In genomic region chr1:156717411-156717810, GRCh38 we compare ENCODE assay signal across 19 cellular contexts. TPM values are rescaled to one million over a fixed set of nuclear protein-coding genes. Genes with fewer than 3 reads are reported as not detected.
DNase-seq lines count a peak whose midpoint lies in the region; ATAC-seq and TF ChIP-seq lines count a peak whose summit lies in the region.
"Had no signal": no experiment of that assay in that cellular context is flagged by ENCODE, and none has a peak within 500 bp of the region (broad histone marks: within the 10 kb centered on the region; RNA-seq: fewer than 3 reads in every experiment).

No MANE protein-coding gene starts in this region.

- H3K4me1 Mint-ChIP-seq in GM23338 (peaks cover 12% of the 10 kb centered on the region), neural crest cell (peaks cover 17% of the 10 kb centered on the region)
- peaks cover 6% of the 10 kb centered on the region for H3K4me1 Mint-ChIP-seq in activated T-helper 1 cell treated with anti-CD3 and anti-CD28 coated beads, Interleukin-12 subunit alpha, Interleukin-12 subunit beta, Interleukin-2, Interleukin-4 antibody, amounts not matched to agents 30 ng/mL and 10 ng/mL and 1 ng/mL, durations not matched to agents 14 hours and 24 hours and 36 hours (ENCODE audit: low read depth)
- H3K4me1 Mint-ChIP-seq: CD14-positive monocyte had no signal

- H3K27me3 ChIP-seq in SK-N-SH (ENCODE audit: insufficient read depth) (no peaks in the 10 kb centered on the region), GM23338 (ENCODE audit: insufficient read depth) (no peaks in the 10 kb centered on the region)

- WGBS in SK-N-SH (ENCODE audit: low lambda C conversion rate) = 93% methylated on average over 4 of the region's 4 CpGs

- no peak overlapping the region for H3K4me2 ChIP-seq in SK-N-SH
- H3K4me2 ChIP-seq in GM23338 = no peak overlapping the region

- no peaks in the 10 kb centered on the region for H3K9me3 ChIP-seq in SK-N-SH

- CTCF ChIA-PET in SK-N-SH (lab: Yijun Ruan, JAX) = interaction anchor here (1.0 to 45.5 kb wide), 3 partner anchors 2 to 216 kb away, joined by 5 to 2702 read pairs (median 2702); partner anchors contain the start of genes CRABP2, ISG20L2, METTL25B and NES

- H3K27ac Mint-ChIP-seq in GM23338 = no peak overlapping the region
- H3K27ac Mint-ChIP-seq in neural crest cell (ENCODE audit: unreplicated experiment) = no peak overlapping the region
- H3K27ac Mint-ChIP-seq in activated T-helper 1 cell treated with anti-CD3 and anti-CD28 coated beads, Interleukin-12 subunit alpha, Interleukin-12 subunit beta, Interleukin-2, Interleukin-4 antibody, amounts not matched to agents 30 ng/mL and 10 ng/mL and 1 ng/mL, durations not matched to agents 14 hours and 24 hours and 36 hours = no peak overlapping the region
- H3K27ac Mint-ChIP-seq: CD14-positive monocyte, IgD-negative memory B cell, T-cell had no signal

- H3K9ac ChIP-seq in SK-N-SH = no peak overlapping the region
- H3K9ac ChIP-seq: GM23248 had no signal

- H3K9me3 Mint-ChIP-seq in GM23338 (no peaks in the 10 kb centered on the region; the same call in 2 of the 3 replicates), neural crest cell (no peaks in the 10 kb centered on the region)
- no peaks in the 10 kb centered on the region for H3K9me3 Mint-ChIP-seq in activated T-helper 1 cell treated with anti-CD3 and anti-CD28 coated beads, Interleukin-12 subunit alpha, Interleukin-12 subunit beta, Interleukin-2, Interleukin-4 antibody, amounts not matched to agents 30 ng/mL and 10 ng/mL and 1 ng/mL, durations not matched to agents 14 hours and 24 hours and 36 hours
- H3K9me3 Mint-ChIP-seq: CD14-positive monocyte, IgD-negative memory B cell, T-cell had no signal

- H3K36me3 ChIP-seq in SK-N-SH (replicated peaks in 1 of 2; ENCODE audit: control insufficient read depth in 1 of 2, insufficient read depth in 2 of 2, low read length in 1 of 2) (peaks cover 15 to 16% of the 10 kb centered on the region in 2 experiments), GM23338 (ENCODE audit: insufficient read depth) (peaks cover 4% of the 10 kb centered on the region; the same call in 1 of the 2 replicates)

- TF ChIP-seq CTCF in SK-N-SH (IDR thresholded peaks at IDR 0.05) (no peak), GM23338 (conservative IDR thresholded peaks at IDR 0.05; ENCODE audit: low read depth in 2 of 2) (no peak), neural crest cell (conservative IDR thresholded peaks at IDR 0.05) (no peak)

- H3K9me2 ChIP-seq in SK-N-SH (no peaks in the 10 kb centered on the region), GM23338 (ENCODE audit: insufficient read depth) (no peaks in the 10 kb centered on the region)

- ATAC-seq in SK-N-SH treated with all-trans-retinoic acid at 6 μM for 48 hours (peak; percentile 8; the same call in 1 of the 3 replicates), GM23338 (peak; percentile 34), HG03175 (IDR thresholded peaks at IDR 0.05; ENCODE audit: unreplicated experiment) (no peak)
- ATAC-seq: HCT116, T-cell had no signal

- H3F3A ChIP-seq in SK-N-SH (replicated peaks; ENCODE audit: insufficient read depth) (peaks cover 14% of the 10 kb centered on the region), GM23338 (replicated peaks; ENCODE audit: low read depth) (0 out of 2 replicates have a peak, but pooled peaks cover 5% of the 10 kb centered on the region)

- no peak for TF ChIP-seq RAD21 in SK-N-SH (IDR thresholded peaks at IDR 0.05; ENCODE audit: low read length)

- H3K4me3 ChIP-seq in SK-N-SH (ENCODE audit: low read depth in 2 of 2, low read length in 1 of 2) (no peak overlapping the region), GM23338 (no peak overlapping the region)
- H3K4me3 ChIP-seq: GM23248 had no signal

- H3K79me2 ChIP-seq in SK-N-SH (ENCODE audit: insufficient read depth) (peaks cover 37% of the 10 kb centered on the region), GM23338 (replicated peaks; ENCODE audit: insufficient read depth) (0 out of 2 replicates have a peak, but pooled peaks cover 5% of the 10 kb centered on the region)

- POLR2A ChIA-PET in SK-N-SH (lab: Yijun Ruan, JAX) = no interaction called here

- H3K4me3 Mint-ChIP-seq in GM23338 = no peak overlapping the region
- peak overlapping the region; percentile 1 for H3K4me3 Mint-ChIP-seq in neural crest cell
- no peak overlapping the region for H3K4me3 Mint-ChIP-seq in activated T-helper 1 cell treated with anti-CD3 and anti-CD28 coated beads, Interleukin-12 subunit alpha, Interleukin-12 subunit beta, Interleukin-2, Interleukin-4 antibody, amounts not matched to agents 30 ng/mL and 10 ng/mL and 1 ng/mL, durations not matched to agents 14 hours and 24 hours and 36 hours
- H3K4me3 Mint-ChIP-seq: CD14-positive monocyte, T-cell had no signal

- H3K36me3 Mint-ChIP-seq in GM23338 (ENCODE audit: low read depth) = peaks cover 24% of the 10 kb centered on the region; the same call in 2 of the 3 replicates
- peaks cover 9% of the 10 kb centered on the region for H3K36me3 Mint-ChIP-seq in neural crest cell (ENCODE audit: low read depth)
- H3K36me3 Mint-ChIP-seq in activated T-helper 1 cell treated with anti-CD3 and anti-CD28 coated beads, Interleukin-12 subunit alpha, Interleukin-12 subunit beta, Interleukin-2, Interleukin-4 antibody, amounts not matched to agents 30 ng/mL and 10 ng/mL and 1 ng/mL, durations not matched to agents 14 hours and 24 hours and 36 hours (ENCODE audit: low read depth) = peaks cover 18% of the 10 kb centered on the region

- DNase-seq in SK-N-SH (no peak), GM23338 (ENCODE audit: low spot score) (no peak), NCI-H2171 (lab: John Stamatoyannopoulos, UW) (peak; percentile 36), neural crest cell (ENCODE audit: low read depth, low spot score) (no peak), NCI-H128 (lab: John Stamatoyannopoulos, UW; ENCODE audit: unreplicated experiment) (no peak)
- no peak for DNase-seq in activated T-helper 1 cell treated with anti-CD3 and anti-CD28 coated beads, Interleukin-12 subunit alpha, Interleukin-12 subunit beta, Interleukin-2, Interleukin-4 antibody, amounts not matched to agents 30 ng/mL and 10 ng/mL and 1 ng/mL, durations not matched to agents 14 hours and 24 hours and 36 hours (ENCODE audit: low spot score)
- DNase-seq: DND-41, GDM1, GM23248, MV-4-11, NCI-H1436, NCI-H774, T-cell had no signal

- H2AFZ ChIP-seq in SK-N-SH (ENCODE audit: low read depth) (no peak overlapping the region), GM23338 (no peak overlapping the region)
- H2AFZ ChIP-seq: GM23248 had no signal

- H4K20me1 ChIP-seq in SK-N-SH (ENCODE audit: insufficient read depth) (no peaks in the 10 kb centered on the region), GM23338 (replicated peaks; ENCODE audit: insufficient read depth) (peaks cover 11% of the 10 kb centered on the region; the same call in 1 of the 2 replicates)

- H3K4me1 ChIP-seq in SK-N-SH (ENCODE audit: control insufficient read depth in 1 of 2, insufficient read depth in 2 of 2, low read depth in 1 of 2, low read length in 1 of 2) = peaks cover 0 to 16% of the 10 kb centered on the region in 2 experiments; a peak in 2 of 4 replicates
- H3K4me1 ChIP-seq in GM23338 (ENCODE audit: insufficient read depth) = peaks cover 14% of the 10 kb centered on the region

- TF ChIP-seq EP300 in SK-N-SH (IDR thresholded peaks at IDR 0.05; ENCODE audit: borderline replicate concordance in 1 of 2, low read depth in 1 of 2, low read length in 1 of 2) = no peak

- H3K27ac ChIP-seq in SK-N-SH (ENCODE audit: low read depth in 2 of 2, low read length in 1 of 2) = no peak overlapping the region
- H3K27ac ChIP-seq in GM23338 (ENCODE audit: low read depth) = no peak overlapping the region
- H3K27ac ChIP-seq: GM23248, HL-60 had no signal

- H3K27me3 Mint-ChIP-seq in GM23338 (ENCODE audit: insufficient read depth, low read depth, poor library complexity) = peaks cover 13% of the 10 kb centered on the region
- H3K27me3 Mint-ChIP-seq in neural crest cell (ENCODE audit: low read depth) = no peaks in the 10 kb centered on the region
- H3K27me3 Mint-ChIP-seq in activated T-helper 1 cell treated with anti-CD3 and anti-CD28 coated beads, Interleukin-12 subunit alpha, Interleukin-12 subunit beta, Interleukin-2, Interleukin-4 antibody, amounts not matched to agents 30 ng/mL and 10 ng/mL and 1 ng/mL, durations not matched to agents 14 hours and 24 hours and 36 hours (ENCODE audit: insufficient read depth) = no peaks in the 10 kb centered on the region
- H3K27me3 Mint-ChIP-seq: IgD-negative memory B cell, T-cell had no signal

- intact Hi-C loops in activated T-helper 1 cell treated with anti-CD3 and anti-CD28 coated beads, Interleukin-12 subunit alpha, Interleukin-12 subunit beta, Interleukin-2, Interleukin-4 antibody, amounts not matched to agents 30 ng/mL and 10 ng/mL and 1 ng/mL, durations not matched to agents 14 hours and 24 hours and 36 hours (cut with micrococcal nuclease) = no loop called here

RNA-seq across cellular contexts. Expression of gene METTL25B, which starts 10.9 kb away (rescaled TPM):
- polyA plus RNA-seq in SK-N-SH (2012; rRNA removed) (20.1 and 21.2 TPM in 2 replicates), GM23338 (2016; fragmentation: Nextera tagmentation; extraction: Ambion mirVana) (18.1 and 21.1 TPM in 2 replicates)
- polyA plus RNA-seq in SK-N-SH (2012; cell fraction: cytosol; rRNA removed) = 10.7 and 14.0 TPM in 2 replicates
- 51.7 and 72.4 TPM in 2 replicates for polyA plus RNA-seq in SK-N-SH (2012; cell fraction: nucleus; rRNA removed)
- total RNA-seq in GM23338 (2014; rRNA removed; shearing (Covaris generic)) = 12.9 and 18.3 TPM in 2 replicates
- total RNA-seq in neural crest cell = 30.4 and 33.0 TPM in 2 replicates
- 31.6 and 38.9 TPM in 2 replicates for total RNA-seq in activated T-helper 1 cell treated with anti-CD3 and anti-CD28 coated beads, Interleukin-12 subunit alpha, Interleukin-12 subunit beta, Interleukin-2, Interleukin-4 antibody, amounts not matched to agents 30 ng/mL and 10 ng/mL and 1 ng/mL, durations not matched to agents 14 hours and 24 hours and 36 hours

RNA-seq across cellular contexts. Expression of gene ISG20L2, which starts 11.2 kb away (rescaled TPM):
- 31.6 and 44.3 TPM in 2 replicates for polyA plus RNA-seq in SK-N-SH (2012; rRNA removed)
- 28.2 and 36.0 TPM in 2 replicates for polyA plus RNA-seq in SK-N-SH (2012; cell fraction: cytosol; rRNA removed)
- 22.9 and 32.5 TPM in 2 replicates for polyA plus RNA-seq in SK-N-SH (2012; cell fraction: nucleus; rRNA removed)
- total RNA-seq in GM23338 (2014; rRNA removed; shearing (Covaris generic)) = 34.9 and 50.9 TPM in 2 replicates
- polyA plus RNA-seq in GM23338 (2016; fragmentation: Nextera tagmentation; extraction: Ambion mirVana) = 22.2 and 23.1 TPM in 2 replicates
- total RNA-seq in neural crest cell = 47.0 and 52.7 TPM in 2 replicates
- 73.7 and 81.5 TPM in 2 replicates for total RNA-seq in activated T-helper 1 cell treated with anti-CD3 and anti-CD28 coated beads, Interleukin-12 subunit alpha, Interleukin-12 subunit beta, Interleukin-2, Interleukin-4 antibody, amounts not matched to agents 30 ng/mL and 10 ng/mL and 1 ng/mL, durations not matched to agents 14 hours and 24 hours and 36 hours

RNA-seq across cellular contexts. Expression of gene CRABP2, which starts 12.0 kb away (rescaled TPM):
- polyA plus RNA-seq in SK-N-SH (2012; rRNA removed) = 13.3 and 42.1 TPM in 2 replicates
- 27.0 TPM in 2 replicates for polyA plus RNA-seq in SK-N-SH (2012; cell fraction: cytosol; rRNA removed)
- polyA plus RNA-seq in SK-N-SH (2012; cell fraction: nucleus; rRNA removed) = 21.2 and 48.9 TPM in 2 replicates
- 35.1 and 45.9 TPM in 2 replicates for total RNA-seq in GM23338 (2014; rRNA removed; shearing (Covaris generic))
- polyA plus RNA-seq in GM23338 (2016; fragmentation: Nextera tagmentation; extraction: Ambion mirVana) = 137 and 138 TPM in 2 replicates
- total RNA-seq in neural crest cell = 606 and 647 TPM in 2 replicates
- total RNA-seq in activated T-helper 1 cell treated with anti-CD3 and anti-CD28 coated beads, Interleukin-12 subunit alpha, Interleukin-12 subunit beta, Interleukin-2, Interleukin-4 antibody, amounts not matched to agents 30 ng/mL and 10 ng/mL and 1 ng/mL, durations not matched to agents 14 hours and 24 hours and 36 hours = 1.4 and 1.6 TPM in 2 replicates

RNA-seq across cellular contexts. Expression of gene MRPL24, which starts 23.5 kb away (rescaled TPM):
- polyA plus RNA-seq in SK-N-SH (2012; rRNA removed) = 149 and 171 TPM in 2 replicates
- polyA plus RNA-seq in SK-N-SH (2012; cell fraction: cytosol; rRNA removed) = 141 and 142 TPM in 2 replicates
- 99.8 and 109 TPM in 2 replicates for polyA plus RNA-seq in SK-N-SH (2012; cell fraction: nucleus; rRNA removed)
- total RNA-seq in GM23338 (2014; rRNA removed; shearing (Covaris generic)) = 18.8 and 23.8 TPM in 2 replicates
- 45.7 and 52.4 TPM in 2 replicates for polyA plus RNA-seq in GM23338 (2016; fragmentation: Nextera tagmentation; extraction: Ambion mirVana)
- total RNA-seq in neural crest cell = 37.3 and 49.3 TPM in 2 replicates
- total RNA-seq in activated T-helper 1 cell treated with anti-CD3 and anti-CD28 coated beads, Interleukin-12 subunit alpha, Interleukin-12 subunit beta, Interleukin-2, Interleukin-4 antibody, amounts not matched to agents 30 ng/mL and 10 ng/mL and 1 ng/mL, durations not matched to agents 14 hours and 24 hours and 36 hours = 132 and 135 TPM in 2 replicates

RNA-seq across cellular contexts. Expression of gene HDGF, which starts 34.1 kb away (rescaled TPM):
- polyA plus RNA-seq in SK-N-SH (2012; rRNA removed) (152 and 166 TPM in 2 replicates), GM23338 (2016; fragmentation: Nextera tagmentation; extraction: Ambion mirVana) (106 and 126 TPM in 2 replicates)
- polyA plus RNA-seq in SK-N-SH (2012; cell fraction: cytosol; rRNA removed) = 192 and 197 TPM in 2 replicates
- 145 and 148 TPM in 2 replicates for polyA plus RNA-seq in SK-N-SH (2012; cell fraction: nucleus; rRNA removed)
- 230 and 251 TPM in 2 replicates for total RNA-seq in GM23338 (2014; rRNA removed; shearing (Covaris generic))
- 294 and 304 TPM in 2 replicates for total RNA-seq in neural crest cell
- total RNA-seq in activated T-helper 1 cell treated with anti-CD3 and anti-CD28 coated beads, Interleukin-12 subunit alpha, Interleukin-12 subunit beta, Interleukin-2, Interleukin-4 antibody, amounts not matched to agents 30 ng/mL and 10 ng/mL and 1 ng/mL, durations not matched to agents 14 hours and 24 hours and 36 hours = 371 and 374 TPM in 2 replicates

Comparison
In these comparisons a context has a peak if more than half of its experiments do, and no peak if none do; other contexts are left out.
1. RNA of gene CRABP2, which starts 12.0 kb away (total RNA-seq): 606 to 647 TPM in neural crest cell and 35.1 to 45.9 TPM in GM23338; 1.4 to 1.6 TPM in activated T-helper 1 cell treated with anti-CD3 and anti-CD28 coated beads, Interleukin-12 subunit alpha, Interleukin-12 subunit beta, Interleukin-2, Interleukin-4 antibody, amounts not matched to agents 30 ng/mL and 10 ng/mL and 1 ng/mL, durations not matched to agents 14 hours and 24 hours and 36 hours; every median in the first group is over 10 times any median in the second.